Comparison of ENCODE assay signal across 13 cellular contexts in genomic region chr3:184171562-184171961, GRCh38. TPM values are rescaled to one million over a fixed set of nuclear protein-coding genes. Genes with fewer than 3 reads are reported as not detected.
DNase-seq lines count a peak whose midpoint lies in the region; ATAC-seq and TF ChIP-seq lines count a peak whose summit lies in the region.
"Had no signal": no experiment of that assay in that cellular context is flagged by ENCODE, and none has a peak within 500 bp of the region (broad histone marks: within the 10 kb centered on the region; RNA-seq: fewer than 3 reads in every experiment).

No MANE protein-coding gene starts in this region.

- H3K4me1 ChIP-seq in osteoblast (ENCODE audit: insufficient read depth, low read length) (peaks cover 68% of the 10 kb centered on the region), MM.1S (ENCODE audit: low read length) (peaks cover 14% of the 10 kb centered on the region; the same call in 1 of the 2 replicates), lower lobe of right lung (peaks cover 18% of the 10 kb centered on the region)

- peaks cover 43% of the 10 kb centered on the region for H3K36me3 ChIP-seq in osteoblast (ENCODE audit: insufficient read depth, low read length)
- H3K36me3 ChIP-seq in MM.1S (replicated peaks; ENCODE audit: insufficient read depth, low read length), result no peaks in the 10 kb centered on the region
- peaks cover 66% of the 10 kb centered on the region for H3K36me3 ChIP-seq in lower lobe of right lung

- intact Hi-C loops in lower lobe of right lung (cut with DNase I), result no loop called here

- H3F3A ChIP-seq in MM.1S (ENCODE audit: insufficient read depth, low read length), result 0 out of 2 replicates have a peak, but pooled peaks cover 6% of the 10 kb centered on the region

- DNase-seq in ELR (ENCODE audit: low read depth) (peak; percentile 91), NCI-H226 (peak; percentile 93), dedifferentiated amniotic fluid mesenchymal stem cell (ENCODE audit: extremely low spot score) (peak; percentile 82), osteoblast (ENCODE audit: insufficient read length, low spot score, missing footprints) (peak; percentile 99), T-helper 2 cell (no peak), MM.1S (no peak), lower lobe of right lung (no peak)
- DNase-seq: CD4-positive, alpha-beta memory T cell; hypothalamus; OCI-M1; stimulated activated CD4-positive, alpha-beta T cell treated with anti-CD3 and anti-CD28 coated beads, Interleukin-4, amount 100 ng/mL, for 4 hours had no signal

- peak overlapping the region; percentile 80 for H3K27ac ChIP-seq in osteoblast (ENCODE audit: low read depth, low read length)
- H3K27ac ChIP-seq in MM.1S (ENCODE audit: low read length), result no peak overlapping the region
- H3K27ac ChIP-seq in lower lobe of right lung, result no peak overlapping the region

- H2AFZ ChIP-seq in osteoblast (ENCODE audit: low read length), result no peak overlapping the region
- no peak overlapping the region for H2AFZ ChIP-seq in MM.1S (ENCODE audit: low read length)

- H4K20me1 ChIP-seq in osteoblast (ENCODE audit: insufficient read depth, low read length), result peaks cover 26% of the 10 kb centered on the region
- no peaks in the 10 kb centered on the region for H4K20me1 ChIP-seq in MM.1S (ENCODE audit: insufficient read depth, low read length)

- H3K4me3 ChIP-seq in osteoblast (ENCODE audit: insufficient read depth, low read length) (peak overlapping the region; percentile 2), MM.1S (ENCODE audit: low read length) (no peak overlapping the region), lower lobe of right lung (no peak overlapping the region)

- H3K79me2 ChIP-seq in osteoblast (ENCODE audit: insufficient read depth, low read length) (peaks cover 46% of the 10 kb centered on the region), MM.1S (ENCODE audit: low read length) (peaks cover 18% of the 10 kb centered on the region)

- H3K9ac ChIP-seq in MM.1S (ENCODE audit: low read length), result no peak overlapping the region

- ATAC-seq in HG03571 (IDR thresholded peaks at IDR 0.05; ENCODE audit: unreplicated experiment), result no peak
- ATAC-seq in lower lobe of right lung, result no peak

- H3K9me2 ChIP-seq in MM.1S (replicated peaks; ENCODE audit: insufficient read depth, low read length), result no peaks in the 10 kb centered on the region

- H3K4me2 ChIP-seq in osteoblast (ENCODE audit: insufficient read depth, low read length), result peak overlapping the region; percentile 46
- no peak overlapping the region for H3K4me2 ChIP-seq in MM.1S (ENCODE audit: low read depth, low read length)

- no peaks in the 10 kb centered on the region for H3K27me3 ChIP-seq in osteoblast (ENCODE audit: insufficient read depth, low read length)
- no peaks in the 10 kb centered on the region for H3K27me3 ChIP-seq in MM.1S (replicated peaks; ENCODE audit: insufficient read depth, low read length)
- H3K27me3 ChIP-seq in lower lobe of right lung (ENCODE audit: low read depth), result no peaks in the 10 kb centered on the region

- TF ChIP-seq CTCF in osteoblast (IDR thresholded peaks at IDR 0.05; ENCODE audit: extremely low read depth, low read depth, low read length) (no peak), MM.1S (IDR thresholded peaks at IDR 0.05; ENCODE audit: low read length) (no peak), lower lobe of right lung (IDR thresholded peaks at IDR 0.05) (no peak)

- H3K9me3 ChIP-seq in osteoblast (ENCODE audit: low read depth, low read length), result no peaks in the 10 kb centered on the region
- H3K9me3 ChIP-seq in MM.1S (replicated peaks; ENCODE audit: insufficient read depth, low read length), result no peaks in the 10 kb centered on the region
- H3K9me3 ChIP-seq in lower lobe of right lung, result no peaks in the 10 kb centered on the region

RNA-seq across cellular contexts. Expression of gene AP2M1, which starts 3.1 kb away (rescaled TPM):
- 375 and 427 TPM in 2 replicates for total RNA-seq in osteoblast
- 241 TPM for total RNA-seq in lower lobe of right lung

RNA-seq across cellular contexts. Expression of gene ABCF3, which starts 14.4 kb away (rescaled TPM):
- 44.8 and 46.7 TPM in 2 replicates for total RNA-seq in osteoblast
- total RNA-seq in lower lobe of right lung, result 60.7 TPM

RNA-seq across cellular contexts. Expression of gene DVL3, which starts 16.4 kb away (rescaled TPM):
- total RNA-seq in osteoblast (51.6 and 60.4 TPM in 2 replicates), lower lobe of right lung (55.1 TPM)

RNA-seq across cellular contexts. Expression of gene EIF2B5, which starts 36.4 kb away (rescaled TPM):
- total RNA-seq in osteoblast (19.4 and 22.1 TPM in 2 replicates), lower lobe of right lung (41.9 TPM)

RNA-seq across cellular contexts. Expression of gene VWA5B2, which starts 57.8 kb away (rescaled TPM):
- total RNA-seq in osteoblast, result not detected in 2 replicates
- 0.47 TPM for total RNA-seq in lower lobe of right lung
- total RNA-seq: CD4-positive, alpha-beta memory T cell; pulmonary artery endothelial cell had no signal

Comparison
In these comparisons a context has a peak if more than half of its experiments do, and no peak if none do; other contexts are left out.
1. DNase-seq: peak in ELR (single experiment), NCI-H226 (single experiment), dedifferentiated amniotic fluid mesenchymal stem cell (single experiment) and osteoblast (single experiment); none in T-helper 2 cell (0 of 5), MM.1S (single experiment) and lower lobe of right lung (single experiment).